1 cellular context compared by ENCODE assay signal in genomic region chr19:49340069-49340864, GRCh38.
TF ChIP-seq lines count a peak whose summit lies in the region.

No MANE protein-coding gene starts in this region.

TF ChIP-seq in GM23338, 12 proteins besides CTCF, POLR2A, EP300 and RAD21:
- TF ChIP-seq ZNF462 (CRISPR knock-in tag; IDR thresholded peaks at IDR 0.05): no peak
- TF ChIP-seq REST (IDR thresholded peaks at IDR 0.05; ENCODE audit: unreplicated experiment): no peak
- no peak for TF ChIP-seq ZNF114 (CRISPR knock-in tag; IDR thresholded peaks at IDR 0.05)
- TF ChIP-seq ZNF331 (CRISPR knock-in tag; IDR thresholded peaks at IDR 0.05; ENCODE audit: low read depth): no peak
- TF ChIP-seq EZH2phosphoT487 (IDR thresholded peaks at IDR 0.05; ENCODE audit: unreplicated experiment): no peak
- no peak for TF ChIP-seq JUNB (IDR thresholded peaks at IDR 0.05; ENCODE audit: unreplicated experiment)
- TF ChIP-seq POLR2AphosphoS5 (IDR thresholded peaks at IDR 0.05; ENCODE audit: low read depth): no peak
- no peak for TF ChIP-seq NANOG (IDR thresholded peaks at IDR 0.05; ENCODE audit: borderline replicate concordance)
- TF ChIP-seq EZH2 (IDR thresholded peaks at IDR 0.05; ENCODE audit: low read depth, unreplicated experiment): no peak
